37 cellular contexts compared by ENCODE assay signal in the genomic region with DNA sequence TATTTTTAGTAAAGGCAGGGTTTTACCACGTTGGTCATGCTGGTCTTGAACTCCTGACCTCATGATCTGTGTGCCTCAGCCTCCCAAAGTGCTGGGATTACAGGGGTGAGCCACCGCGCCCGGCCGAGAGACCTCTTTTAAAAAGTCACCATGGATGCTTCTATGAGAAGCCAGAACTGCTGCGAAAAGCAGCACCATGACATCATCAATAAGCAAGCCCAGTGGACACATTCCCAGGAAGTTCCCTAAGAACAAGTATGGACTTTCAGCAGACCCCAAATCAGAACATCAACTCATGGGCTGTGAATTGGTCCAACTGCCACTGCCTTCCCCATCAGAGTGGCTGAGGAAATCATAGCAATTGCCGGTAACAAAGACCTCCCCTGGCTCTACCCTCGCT.
DNase-seq lines count a peak whose midpoint lies in the region; ATAC-seq, FAIRE-seq and TF ChIP-seq lines count a peak whose summit lies in the region.
"Had no signal": no experiment of that assay in that cellular context is flagged by ENCODE, and none has a peak within 500 bp of the region (broad histone marks: within the 10 kb centered on the region; RNA-seq: fewer than 3 reads in every experiment).

No MANE protein-coding gene starts in this region.

- H2AFZ ChIP-seq in HepG2 (ENCODE audit: low read length) = no peak overlapping the region

- H3K9me3 Mint-ChIP-seq in T-cell = no peaks in the 10 kb centered on the region
- H3K9me3 Mint-ChIP-seq: CD4-positive, alpha-beta memory T cell; CD4-positive, alpha-beta T cell; CD8-positive, alpha-beta memory T cell; CD8-positive, alpha-beta T cell had no signal

- no peaks in the 10 kb centered on the region for H4K20me1 ChIP-seq in HepG2 (ENCODE audit: insufficient read depth, low read length)
- H4K20me1 ChIP-seq: BLaER1; BLaER1 treated with 17β-estradiol and CSF1 and Interleukin-3, amounts not matched to agents 10 nM and 100 nM had no signal

- H3K9me3 ChIP-seq in HepG2 (ENCODE audit: low read length) (no peaks in the 10 kb centered on the region), right lobe of liver (no peaks in the 10 kb centered on the region), HEK293 (ENCODE audit: control insufficient read depth, insufficient read depth, low read depth, low read length) (no peaks in the 10 kb centered on the region), upper lobe of right lung (no peaks in the 10 kb centered on the region), uterus (no peaks in the 10 kb centered on the region)
- H3K9me3 ChIP-seq: A549, BE2C, BLaER1, Caco-2 had no signal

- POLR2A ChIA-PET in HepG2 (lab: Yijun Ruan, JAX) = no interaction called here
- POLR2A ChIA-PET in HEK293 (lab: Yijun Ruan, JAX) = no interaction called here
- POLR2A ChIA-PET in T-cell (lab: Charles Lee) = no interaction called here

- WGBS in HepG2 (ENCODE audit: low lambda C conversion rate) = 55% methylated on average over 7 of the region's 8 CpGs
- WGBS in right lobe of liver (ENCODE audit: insufficient coverage, low coverage, low lambda C conversion rate, missing lambda C conversion rate) = 90% methylated on average over 2 of the region's 8 CpGs

- no peak overlapping the region for H3K9ac ChIP-seq in HepG2 (ENCODE audit: insufficient read depth, low read depth, low read length)
- H3K9ac ChIP-seq: BLaER1; BLaER1 treated with 17β-estradiol and CSF1 and Interleukin-3, amounts not matched to agents 10 nM and 100 nM had no signal

- H3K4me2 ChIP-seq in HepG2 (ENCODE audit: low read depth, low read length) = no peak overlapping the region
- H3K4me2 ChIP-seq: A549; BLaER1; BLaER1 treated with 17β-estradiol and CSF1 and Interleukin-3, amounts not matched to agents 10 nM and 100 nM had no signal

- no peaks in the 10 kb centered on the region for H3K36me3 Mint-ChIP-seq in T-cell
- H3K36me3 Mint-ChIP-seq: CD14-positive monocyte; CD4-positive, alpha-beta memory T cell; CD4-positive, CD25-positive, alpha-beta regulatory T cell; CD8-positive, alpha-beta memory T cell; CD8-positive, alpha-beta T cell had no signal

- no peaks in the 10 kb centered on the region for H3K79me2 ChIP-seq in HepG2 (ENCODE audit: insufficient read depth, low read length)

- H3K4me3 ChIP-seq in HepG2 (replicated peaks in 1 of 3; ENCODE audit: insufficient read depth in 1 of 3, low read depth in 2 of 3, low read length in 3 of 3) = no peak overlapping the region
- H3K4me3 ChIP-seq in right lobe of liver = no peak overlapping the region
- H3K4me3 ChIP-seq in HEK293 (ENCODE audit: low read depth, low read length) = no peak overlapping the region
- no peak overlapping the region for H3K4me3 ChIP-seq in upper lobe of right lung
- no peak overlapping the region for H3K4me3 ChIP-seq in uterus
- H3K4me3 ChIP-seq: A549; BLaER1; BLaER1 treated with 17β-estradiol and CSF1 and Interleukin-3, amounts not matched to agents 10 nM and 100 nM had no signal

- no peak for ATAC-seq in HepG2
- no peak for ATAC-seq in right lobe of liver
- ATAC-seq in upper lobe of right lung = no peak
- no peak for ATAC-seq in T-cell (replicated peaks in 1 of 4)
- ATAC-seq: A549; CD8-positive, alpha-beta T cell had no signal

- TF ChIP-seq EP300 in HepG2 (IDR thresholded peaks at IDR 0.05; ENCODE audit: low read depth in 2 of 2, low read length in 2 of 2) (no peak), HepG2 (CRISPR knock-in tag; IDR thresholded peaks at IDR 0.05; ENCODE audit: borderline replicate concordance) (no peak)

- FAIRE-seq in HepG2 (lab: Jason Lieb, UNC) = no peak
- FAIRE-seq: A204.1, A549, D721Med had no signal

- no peak overlapping the region for H3K4me3 Mint-ChIP-seq in T-cell
- H3K4me3 Mint-ChIP-seq: B cell; CD14-positive monocyte; CD4-positive, alpha-beta memory T cell; CD4-positive, alpha-beta T cell; CD4-positive, CD25-positive, alpha-beta regulatory T cell; CD8-positive, alpha-beta memory T cell; CD8-positive, alpha-beta T cell had no signal

- in situ Hi-C loops in HepG2 (cut with HindIII; ENCODE audit: extremely low pct_ligation_motif_present, low pct_unique_long_range_greater_than_20kb) = no loop called here

- CTCF ChIA-PET in HepG2 (lab: Yijun Ruan, JAX; ENCODE audit: low intra/inter-chr PET ratio, low total read pairs) = no interaction called here
- CTCF ChIA-PET in HEK293 (lab: Yijun Ruan, JAX) = no interaction called here
- CTCF ChIA-PET in T-cell (lab: Charles Lee) = interaction anchor here in 1 of 2 donors (0.7 kb wide), 1 partner anchor 12 kb away, joined by 3 read pairs; no protein-coding TSS in a partner anchor

- no peaks in the 10 kb centered on the region for H3K27me3 Mint-ChIP-seq in T-cell
- H3K27me3 Mint-ChIP-seq: CD4-positive, alpha-beta T cell had no signal

- no peak overlapping the region for H3K27ac Mint-ChIP-seq in T-cell
- H3K27ac Mint-ChIP-seq: B cell; CD4-positive, alpha-beta T cell; CD4-positive, CD25-positive, alpha-beta regulatory T cell; CD8-positive, alpha-beta T cell had no signal

- intact Hi-C loops in HepG2 (cut with micrococcal nuclease; ENCODE audit: unreplicated experiment) = no loop called here
- intact Hi-C loops in right lobe of liver (cut with DNase I) = no loop called here
- intact Hi-C loops in posterior vena cava (cut with DNase I) = no loop called here
- intact Hi-C loops in upper lobe of right lung (cut with DNase I) = no loop called here
- intact Hi-C loops in uterus (cut with DNase I; ENCODE audit: low total_unique reads) = no loop called here

- peaks cover 40 to 42% (median 41%) of the 10 kb centered on the region in 3 donors for H3K4me1 Mint-ChIP-seq in T-cell
- H3K4me1 Mint-ChIP-seq: B cell had no signal

- TF ChIP-seq CTCF in HepG2 (CRISPR knock-in tag; IDR thresholded peaks at IDR 0.05) (no peak), right lobe of liver (IDR thresholded peaks at IDR 0.05) (no peak), HEK293 (tag by site-specific recombination; IDR thresholded peaks at IDR 0.05) (no peak), upper lobe of right lung (IDR thresholded peaks at IDR 0.05) (no peak), uterus (IDR thresholded peaks at IDR 0.05) (no peak)

- H3K27ac ChIP-seq in HepG2 (ENCODE audit: extremely low read length, insufficient read depth, low read length) (no peak overlapping the region), right lobe of liver (no peak overlapping the region), HEK293 (ENCODE audit: extremely low read depth, low read depth, low read length) (no peak overlapping the region), upper lobe of right lung (no peak overlapping the region), uterus (no peak overlapping the region)
- H3K27ac ChIP-seq: 22Rv1; A549; BLaER1; BLaER1 treated with 17β-estradiol and CSF1 and Interleukin-3, amounts not matched to agents 10 nM and 100 nM; C4-2B had no signal

- H3K36me3 ChIP-seq in HepG2 (replicated peaks in 1 of 2; ENCODE audit: control insufficient read depth in 1 of 2, insufficient read depth in 2 of 2, low read length in 2 of 2) = no peaks in the 10 kb centered on the region
- no peaks in the 10 kb centered on the region for H3K36me3 ChIP-seq in right lobe of liver
- H3K36me3 ChIP-seq in HEK293 (ENCODE audit: control insufficient read depth in 2 of 2, insufficient read depth in 1 of 2, low read length in 2 of 2) = no peaks in the 10 kb centered on the region
- no peaks in the 10 kb centered on the region for H3K36me3 ChIP-seq in upper lobe of right lung
- H3K36me3 ChIP-seq in uterus = no peaks in the 10 kb centered on the region
- H3K36me3 ChIP-seq: BLaER1; BLaER1 treated with 17β-estradiol and CSF1 and Interleukin-3, amounts not matched to agents 10 nM and 100 nM had no signal

- TF ChIP-seq POLR2A in HepG2 (IDR thresholded peaks at IDR 0.05; ENCODE audit: insufficient read depth in 1 of 2, low read depth in 2 of 2, low read length in 2 of 2) = no peak
- no peak for TF ChIP-seq POLR2A in right lobe of liver (IDR thresholded peaks at IDR 0.05)
- no peak for TF ChIP-seq POLR2A in uterus (IDR thresholded peaks at IDR 0.05)

- no peak for DNase-seq in HepG2 (ENCODE audit: low spot score)
- DNase-seq in right lobe of liver = no peak
- DNase-seq in posterior vena cava (ENCODE audit: low spot score) = peak; percentile 26
- DNase-seq in upper lobe of right lung = peak; percentile 3
- DNase-seq in uterus = no peak
- no peak for DNase-seq in T-cell
- DNase-seq in activated CD4-positive, alpha-beta T cell treated with anti-CD3 and anti-CD28 coated beads for 48 hours = no peak
- DNase-seq: 8988T; ACHN; AML-193; BE2C; C1 segment of cervical spinal cord; Caco-2; Calu3; CD4-positive, alpha-beta memory T cell; CD4-positive, alpha-beta T cell; CD4-positive, CD25-positive, alpha-beta regulatory T cell; CD8-positive, alpha-beta memory T cell; CD8-positive, alpha-beta T cell; COR-L47; DMS 273 treated with DMSO at 0.1 percent for 48 hours; DMS153; DMS53; DMS79; DMS79 treated with DMSO at 0.1 percent for 48 hours; DND-41; EL had no signal

- H3K27me3 ChIP-seq in HepG2 (ENCODE audit: control insufficient read depth in 1 of 2, insufficient read depth in 2 of 2, low read length in 2 of 2) (peaks cover 2 to 64% of the 10 kb centered on the region in 2 experiments), right lobe of liver (no peaks in the 10 kb centered on the region), upper lobe of right lung (no peaks in the 10 kb centered on the region), uterus (no peaks in the 10 kb centered on the region)
- H3K27me3 ChIP-seq: BE2C; BLaER1; BLaER1 treated with 17β-estradiol and CSF1 and Interleukin-3, amounts not matched to agents 10 nM and 100 nM had no signal

- no TSS peak for BruUV-seq in HepG2 (replicated peaks; lab: Mats Ljungman, UMichigan)

- TF ChIP-seq RAD21 in HepG2 (CRISPR knock-in tag; IDR thresholded peaks at IDR 0.05) = no peak

- H3K4me1 ChIP-seq in HepG2 (ENCODE audit: insufficient read depth, low read length) (no peaks in the 10 kb centered on the region), right lobe of liver (no peaks in the 10 kb centered on the region), HEK293 (ENCODE audit: control insufficient read depth, insufficient read depth, low read length) (peaks cover 20% of the 10 kb centered on the region), upper lobe of right lung (no peaks in the 10 kb centered on the region), uterus (peaks cover 0 to 9% of the 10 kb centered on the region in 2 donors)
- H3K4me1 ChIP-seq: A549, Caco-2 had no signal

TF ChIP-seq in HepG2, 621 proteins besides CTCF, POLR2A, EP300 and RAD21 (continues in another document):
- no peak for TF ChIP-seq SYNCRIP (IDR thresholded peaks at IDR 0.05; ENCODE audit: insufficient read depth, low read depth, low read length)

Comparison
In these comparisons a context has a peak if more than half of its experiments do, and no peak if none do; other contexts are left out.
1. DNase-seq: peak in posterior vena cava (single experiment) and upper lobe of right lung (single experiment); none in HepG2 (single experiment), right lobe of liver (0 of 3), uterus (0 of 2), T-cell (0 of 34) and activated CD4-positive, alpha-beta T cell treated with anti-CD3 and anti-CD28 coated beads for 48 hours (single experiment).